35 cellular contexts compared by ENCODE assay signal in genomic region chr16:48105976-48106375, GRCh38. TPM values are rescaled to one million over a fixed set of nuclear protein-coding genes. Genes with fewer than 3 reads are reported as not detected.
"Had no signal": no experiment of that assay in that cellular context is flagged by ENCODE, and none has a peak within 500 bp of the region (broad histone marks: within the 10 kb centered on the region; RNA-seq: fewer than 3 reads in every experiment).

No MANE protein-coding gene starts in this region.

- H3K36me3 ChIP-seq: left ventricle myocardium inferior, neutrophil, right atrium auricular region, stomach, thyroid gland, transverse colon, upper lobe of left lung, vagina had no signal

- H3K4me1 ChIP-seq: parathyroid adenoma, stomach, transverse colon, upper lobe of left lung, vagina had no signal

- H3K9ac ChIP-seq: parathyroid adenoma had no signal

- H3K4me2 ChIP-seq: hepatocyte had no signal

- H3K36me3 Mint-ChIP-seq: naive thymus-derived CD4-positive, alpha-beta T cell; natural killer cell treated with Interleukin-12 subunit alpha and Interleukin-12 subunit beta and Interleukin-15 and Interleukin-18, amount 100 ng/mL, for 72 hours; stimulated activated naive B cell treated with anti-CD40 and anti-IgM and Interleukin-4, amounts not matched to agents 10 μg/mL and 1 μg/mL and 100 μg/mL, for 72 hours had no signal

- H3K27me3 ChIP-seq: hepatocyte, neutrophil, right atrium auricular region, stomach, testis, thyroid gland, transverse colon, upper lobe of left lung, vagina had no signal

- H3K4me3 Mint-ChIP-seq: naive thymus-derived CD4-positive, alpha-beta T cell; natural killer cell treated with Interleukin-12 subunit alpha and Interleukin-12 subunit beta and Interleukin-15 and Interleukin-18, amount 100 ng/mL, for 72 hours; stimulated activated naive B cell treated with anti-CD40 and anti-IgM and Interleukin-4, amounts not matched to agents 10 μg/mL and 1 μg/mL and 100 μg/mL, for 72 hours had no signal

- H3K79me2 ChIP-seq: hepatocyte, parathyroid adenoma had no signal

- DNase-seq: islet precursor cell; left ventricle myocardium inferior; midbrain; mucosa of descending colon; naive thymus-derived CD4-positive, alpha-beta T cell; occipital lobe; stimulated activated CD4-positive, alpha-beta T cell treated with anti-CD3 and anti-CD28 coated beads, Interleukin-12 subunit alpha, Interleukin-12 subunit beta, amount 100 ng/mL, for 4 hours; stimulated activated CD4-positive, alpha-beta T cell treated with anti-CD3 and anti-CD28 coated beads, Interleukin-15, amount 100 ng/mL, for 24 hours; stimulated activated CD4-positive, alpha-beta T cell treated with anti-CD3 and anti-CD28 coated beads, Interleukin-2, amount 100 ng/mL, for 24 hours; stimulated activated CD4-positive, alpha-beta T cell treated with anti-CD3 and anti-CD28 coated beads, Interleukin-4, amount 100 ng/mL, for 1 hour; stimulated activated naive B cell treated with anti-CD40 and anti-IgM and Interleukin-4, amounts not matched to agents 10 μg/mL and 1 μg/mL and 100 μg/mL, for 72 hours; stimulated activated naive CD8-positive, alpha-beta T cell treated with anti-CD3 and anti-CD28 coated beads, Interleukin-15, Interleukin-2, amounts not matched to agents 100 U/mL and 50 U/mL, for 24 hours; stomach; testis; thyroid gland; transverse colon; upper lobe of left lung had no signal

- H2AFZ ChIP-seq: hepatocyte, parathyroid adenoma had no signal

- H3K9me3 Mint-ChIP-seq: natural killer cell treated with Interleukin-12 subunit alpha and Interleukin-12 subunit beta and Interleukin-15 and Interleukin-18, amount 100 ng/mL, for 72 hours; stimulated activated naive B cell treated with anti-CD40 and anti-IgM and Interleukin-4, amounts not matched to agents 10 μg/mL and 1 μg/mL and 100 μg/mL, for 72 hours had no signal

- H3K27ac Mint-ChIP-seq: naive thymus-derived CD4-positive, alpha-beta T cell; natural killer cell treated with Interleukin-12 subunit alpha and Interleukin-12 subunit beta and Interleukin-15 and Interleukin-18, amount 100 ng/mL, for 72 hours; stimulated activated naive B cell treated with anti-CD40 and anti-IgM and Interleukin-4, amounts not matched to agents 10 μg/mL and 1 μg/mL and 100 μg/mL, for 72 hours had no signal

- H3K27ac ChIP-seq: hepatocyte, left ventricle myocardium inferior, neutrophil, parathyroid adenoma, right atrium auricular region, skin epidermis, stomach, testis, thyroid gland, transverse colon, upper lobe of left lung, vagina had no signal

- H3K4me3 ChIP-seq: hepatocyte, left ventricle myocardium inferior, lung, mucosa of descending colon, right atrium auricular region, skin epidermis, stomach, testis, thyroid gland, transverse colon, upper lobe of left lung, vagina had no signal

- H3K9me3 ChIP-seq: left ventricle myocardium inferior, mucosa of descending colon, neutrophil, right atrium auricular region, stomach, testis, thyroid gland, transverse colon, upper lobe of left lung, vagina had no signal

RNA-seq across cellular contexts. Expression of gene ABCC12, which starts 49.8 kb away (rescaled TPM):
- total RNA-seq: hepatocyte; kidney epithelial cell; left ventricle myocardium inferior; lung; mesenteric fat pad; mucosa of descending colon; myocyte; naive thymus-derived CD4-positive, alpha-beta T cell; natural killer cell treated with Interleukin-12 subunit alpha and Interleukin-12 subunit beta and Interleukin-15 and Interleukin-18, amount 100 ng/mL, for 72 hours; osteocyte; posterior vena cava; pulmonary artery endothelial cell; renal cortical epithelial cell; right atrium auricular region; sciatic nerve; transverse colon; urinary bladder; vagina had no signal
- polyA plus RNA-seq: hepatocyte; lung; naive thymus-derived CD4-positive, alpha-beta T cell; neural cell; urinary bladder had no signal
